ENCODE assay signal across 10 cellular contexts in genomic region chr2:726158-726557, GRCh38. TPM values are rescaled to one million over a fixed set of nuclear protein-coding genes. Genes with fewer than 3 reads are reported as not detected.
DNase-seq lines count a peak whose midpoint lies in the region; ATAC-seq, FAIRE-seq and TF ChIP-seq lines count a peak whose summit lies in the region.
"Had no signal": no experiment of that assay in that cellular context is flagged by ENCODE, and none has a peak within 500 bp of the region (broad histone marks: within the 10 kb centered on the region; RNA-seq: fewer than 3 reads in every experiment).

No MANE protein-coding gene starts in this region.

- FAIRE-seq in GM12892 (lab: Jason Lieb, UNC) = peak; percentile 38

- TF ChIP-seq CTCF in omental fat pad (IDR thresholded peaks at IDR 0.05) = no peak

- ATAC-seq in GM19351 (IDR thresholded peaks at IDR 0.05; ENCODE audit: unreplicated experiment) (peak; percentile 91), HG02678 (IDR thresholded peaks at IDR 0.05; ENCODE audit: unreplicated experiment) (peak; percentile 79), HG03439 (IDR thresholded peaks at IDR 0.05; ENCODE audit: unreplicated experiment) (peak; percentile 90), omental fat pad (ENCODE audit: low FRiP score) (no peak)
- ATAC-seq: effector memory CD8-positive, alpha-beta T cell had no signal

- DNase-seq in GM12892 (ENCODE audit: insufficient read length) = no peak
- no peak for DNase-seq in stimulated activated CD4-positive, alpha-beta T cell treated with anti-CD3 and anti-CD28 coated beads, Interleukin-4, amount 100 ng/mL, for 24 hours
- DNase-seq in NCI-H226 = no peak
- DNase-seq in kidney tubule cell (ENCODE audit: low spot score) = no peak
- DNase-seq in omental fat pad (ENCODE audit: low spot score) = no peak
- DNase-seq: effector memory CD8-positive, alpha-beta T cell; H9 had no signal

- no peak for TF ChIP-seq POLR2A in GM12892 (IDR thresholded peaks at IDR 0.05; ENCODE audit: low read depth, low read length)

RNA-seq across cellular contexts. Expression of gene TMEM18, which starts 49.0 kb away (rescaled TPM):
- polyA plus RNA-seq in GM12892 (2012; ENCODE audit: missing spikeins) = 23.2 TPM
- 10 to 100 TPM; 17.8 to 27.3 (median 21.5) TPM for total RNA-seq in omental fat pad
